11 cellular contexts compared by ENCODE assay signal in the genomic region with DNA sequence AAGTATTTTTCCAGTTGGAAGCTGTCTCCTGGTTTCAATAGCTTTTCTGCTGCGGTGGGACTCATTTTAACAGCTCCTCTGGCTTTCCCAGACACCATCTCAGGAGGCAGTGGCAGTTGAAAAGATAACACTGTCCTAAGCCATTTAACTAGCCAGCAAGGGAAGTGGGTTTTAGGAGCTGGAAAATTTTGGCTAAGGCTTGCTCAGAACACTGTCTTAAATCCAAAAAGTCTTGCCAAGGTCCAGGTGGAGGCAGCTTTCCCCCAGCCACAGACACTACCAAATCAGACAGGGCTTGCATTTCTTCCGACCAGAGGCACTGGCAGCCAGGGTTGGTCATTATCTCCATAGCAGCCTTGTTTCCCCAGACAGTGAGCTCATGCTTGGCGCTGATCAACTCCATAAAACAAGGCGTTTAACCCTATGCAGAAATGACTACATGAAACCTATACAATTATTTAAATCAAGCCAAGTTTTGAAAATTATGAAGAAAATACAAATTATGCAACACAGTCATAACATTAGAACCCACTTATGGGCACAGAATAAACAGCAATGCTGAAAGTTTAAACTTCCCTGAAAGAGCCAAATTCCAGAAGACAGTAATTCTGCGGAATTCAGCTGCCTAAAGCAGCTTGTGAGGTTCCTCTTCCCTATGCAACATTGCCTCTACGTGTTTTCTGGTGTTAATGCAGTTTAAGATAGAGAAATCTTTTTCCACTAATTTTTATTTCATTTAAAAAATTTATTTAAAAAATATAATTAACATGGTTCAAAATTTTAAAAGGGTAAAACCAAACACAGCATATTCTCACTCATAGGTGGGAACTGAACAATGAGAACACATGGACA. TPM values are rescaled to one million over a fixed set of nuclear protein-coding genes. Genes with fewer than 3 reads are reported as not detected.
DNase-seq lines count a peak whose midpoint lies in the region; ATAC-seq and TF ChIP-seq lines count a peak whose summit lies in the region.
"Had no signal": no experiment of that assay in that cellular context is flagged by ENCODE, and none has a peak within 500 bp of the region (broad histone marks: within the 10 kb centered on the region; RNA-seq: fewer than 3 reads in every experiment).

No MANE protein-coding gene starts in this region.

- no TSS peak for BruUV-seq in mammary epithelial cell (replicated peaks; lab: Mats Ljungman, UMichigan)

- H3K4me1 Mint-ChIP-seq in T-helper 2 cell treated with Interferon-gamma antibody and Interleukin-4, amounts not matched to agents 5 μg/mL and 100 μg/mL, for 36 hours (ENCODE audit: low read depth) = peaks cover 9% of the 10 kb centered on the region

- intact Hi-C loops in right cardiac atrium (cut with DNase I) = loop anchor here in 1 of 4 donors (10.0 kb wide), 1 partner anchor 106 kb away; no protein-coding TSS in a partner anchor
- intact Hi-C loops in sciatic nerve (cut with DNase I) = no loop called here
- intact Hi-C loops in mammary epithelial cell (cut with micrococcal nuclease) = no loop called here

- no peaks in the 10 kb centered on the region for H3K79me2 ChIP-seq in mammary epithelial cell (ENCODE audit: insufficient read depth, low read length)

- no peaks in the 10 kb centered on the region for H3K27me3 ChIP-seq in brain microvascular endothelial cell (replicated peaks)
- H3K27me3 ChIP-seq in right cardiac atrium (ENCODE audit: control insufficient read depth, insufficient read depth) = no peaks in the 10 kb centered on the region
- H3K27me3 ChIP-seq in mammary epithelial cell (ENCODE audit: insufficient read depth, low read length) = no peaks in the 10 kb centered on the region

- H2AFZ ChIP-seq in mammary epithelial cell (ENCODE audit: low read depth, low read length) = no peak overlapping the region

- H3K9me3 ChIP-seq in right cardiac atrium (ENCODE audit: control insufficient read depth, low read length) (no peaks in the 10 kb centered on the region), mammary epithelial cell (replicated peaks; ENCODE audit: insufficient read depth, low read length) (no peaks in the 10 kb centered on the region)

- H3K4me2 ChIP-seq in mammary epithelial cell (ENCODE audit: insufficient read depth, low read depth, low read length) = no peak overlapping the region

- dilution Hi-C loops in mammary epithelial cell (cut with HindIII; ENCODE audit: low sequenced_read_pairs) = no loop called here

- H3K4me3 ChIP-seq in brain microvascular endothelial cell (ENCODE audit: low read depth, low read length) (no peak overlapping the region), right cardiac atrium (ENCODE audit: low read length) (no peak overlapping the region), mammary epithelial cell (replicated peaks in 1 of 3; ENCODE audit: insufficient read depth in 1 of 3, low read depth in 2 of 3, low read length in 3 of 3) (no peak overlapping the region)

- H3K36me3 ChIP-seq in brain microvascular endothelial cell (replicated peaks) (no peaks in the 10 kb centered on the region), mammary epithelial cell (ENCODE audit: insufficient read depth, low read length) (no peaks in the 10 kb centered on the region)

- no peaks in the 10 kb centered on the region for H4K20me1 ChIP-seq in mammary epithelial cell (ENCODE audit: insufficient read depth, low read length)

- no peak overlapping the region for H3K4me3 Mint-ChIP-seq in T-helper 2 cell treated with Interferon-gamma antibody and Interleukin-4, amounts not matched to agents 5 μg/mL and 100 μg/mL, for 36 hours
- H3K4me3 Mint-ChIP-seq: activated CD8-positive, alpha-beta memory T cell treated with anti-CD3 and anti-CD28 coated beads, Interleukin-2, amount 10 ng/mL, durations not matched to agents 7 days and 5 days had no signal

- H3K27ac ChIP-seq in brain microvascular endothelial cell = peak overlapping the region; percentile 31
- peak overlapping the region; percentile 92 for H3K27ac ChIP-seq in right cardiac atrium (ENCODE audit: low read length)
- no peak overlapping the region for H3K27ac ChIP-seq in mammary epithelial cell (ENCODE audit: insufficient read depth, low read depth, low read length)

- H3K4me1 ChIP-seq in right cardiac atrium (ENCODE audit: control insufficient read depth, insufficient read depth, low read length) (no peaks in the 10 kb centered on the region), mammary epithelial cell (ENCODE audit: insufficient read depth, low read length) (no peaks in the 10 kb centered on the region)

- CTCF ChIA-PET in mammary epithelial cell (lab: Charles Lee; ENCODE audit: low non-redundant PET) = no interaction called here

- no peak overlapping the region for H3K27ac Mint-ChIP-seq in T-helper 2 cell treated with Interferon-gamma antibody and Interleukin-4, amounts not matched to agents 5 μg/mL and 100 μg/mL, for 36 hours
- H3K27ac Mint-ChIP-seq: activated CD8-positive, alpha-beta memory T cell treated with anti-CD3 and anti-CD28 coated beads, Interleukin-2, amount 10 ng/mL, durations not matched to agents 7 days and 5 days had no signal

- in situ Hi-C loops in brain microvascular endothelial cell (cut with HindIII; ENCODE audit: low pct_ligation_motif_present, low sequenced_read_pairs) = no loop called here
- in situ Hi-C loops in mammary epithelial cell (cut with MboI; ENCODE audit: low sequenced_read_pairs in 2 of 2) = no loop called here

- no peak for TF ChIP-seq CTCF in brain microvascular endothelial cell (IDR thresholded peaks at IDR 0.05; ENCODE audit: low read depth, low read length, missing control alignments)
- TF ChIP-seq CTCF in GM10266 (IDR thresholded peaks at IDR 0.05; ENCODE audit: control insufficient read depth, insufficient read depth, low read depth, missing control alignments) = no peak
- no peak for TF ChIP-seq CTCF in mammary epithelial cell (conservative IDR thresholded peaks at IDR 0.05 in 1 of 2, IDR thresholded peaks at IDR 0.05 in 1 of 2; ENCODE audit: extremely low read depth in 1 of 2, insufficient read depth in 1 of 2, low read depth in 1 of 2, low read length in 2 of 2)

- DNase-seq in GM03348 (ENCODE audit: low spot score) (peak; percentile 80), brain microvascular endothelial cell (peak; percentile 68), right cardiac atrium (peak; percentile 80 to 89 (median 83)), sciatic nerve (ENCODE audit: low spot score) (peak; percentile 65), cerebellum (ENCODE audit: low spot score) (no peak), GM10266 (ENCODE audit: extremely low spot score) (no peak), mammary epithelial cell (no peak)
- no peak for DNase-seq in T-helper 2 cell treated with Interferon-gamma antibody and Interleukin-4, amounts not matched to agents 5 μg/mL and 100 μg/mL, for 36 hours (ENCODE audit: low spot score)
- DNase-seq: activated CD8-positive, alpha-beta memory T cell treated with anti-CD3 and anti-CD28 coated beads, Interleukin-2, amount 10 ng/mL, durations not matched to agents 7 days and 5 days; Karpas-422 had no signal

- no peak overlapping the region for H3K9ac ChIP-seq in mammary epithelial cell (ENCODE audit: insufficient read depth, low read length)

- ATAC-seq in right cardiac atrium = peak; percentile 91 to 94
- ATAC-seq in sciatic nerve = peak; percentile 96
- ATAC-seq: activated CD8-positive, alpha-beta memory T cell treated with anti-CD3 and anti-CD28 coated beads, Interleukin-2, amount 10 ng/mL, durations not matched to agents 7 days and 5 days; Panc1 had no signal

- no peaks in the 10 kb centered on the region for H3K9me3 Mint-ChIP-seq in T-helper 2 cell treated with Interferon-gamma antibody and Interleukin-4, amounts not matched to agents 5 μg/mL and 100 μg/mL, for 36 hours

- 16% methylated on average over 6 of the region's 6 CpGs for WGBS in right cardiac atrium
- WGBS in mammary epithelial cell (ENCODE audit: low coverage, missing lambda C conversion rate) = 46% methylated on average over 5 of the region's 6 CpGs

- H3K27me3 Mint-ChIP-seq in T-helper 2 cell treated with Interferon-gamma antibody and Interleukin-4, amounts not matched to agents 5 μg/mL and 100 μg/mL, for 36 hours (ENCODE audit: low read depth) = no peaks in the 10 kb centered on the region
- H3K27me3 Mint-ChIP-seq: activated CD8-positive, alpha-beta memory T cell treated with anti-CD3 and anti-CD28 coated beads, Interleukin-2, amount 10 ng/mL, durations not matched to agents 7 days and 5 days had no signal

- H3K36me3 Mint-ChIP-seq in T-helper 2 cell treated with Interferon-gamma antibody and Interleukin-4, amounts not matched to agents 5 μg/mL and 100 μg/mL, for 36 hours (ENCODE audit: low read depth) = peaks cover 3% of the 10 kb centered on the region

RNA-seq across cellular contexts. Expression of a gene that starts 25.0 kb away (rescaled TPM):
- total RNA-seq in right cardiac atrium (100 to 1,000 TPM; 197 to 245 (median 219) TPM), sciatic nerve (143 TPM), cerebellum (62.2 TPM), mammary epithelial cell (10 to 100 TPM; 41.2 to 63.2 TPM)
- polyA plus RNA-seq in right cardiac atrium (262 TPM), mammary epithelial cell (76.8 TPM)
- 49.6 TPM for polyA minus RNA-seq in mammary epithelial cell

RNA-seq across cellular contexts. Expression of a gene that starts 31.9 kb away (rescaled TPM):
- total RNA-seq in right cardiac atrium (10 to 100 TPM; 17.8 to 27.2 (median 22.4) TPM), sciatic nerve (35.5 TPM), cerebellum (67.4 TPM), mammary epithelial cell (10 to 100 TPM; 62.0 to 86.5 TPM)
- polyA plus RNA-seq in right cardiac atrium (8.4 TPM), mammary epithelial cell (36.3 TPM)
- 23.8 TPM for polyA minus RNA-seq in mammary epithelial cell

RNA-seq across cellular contexts. Expression of a gene that starts 35.2 kb away (rescaled TPM):
- total RNA-seq in right cardiac atrium (1 to 10 TPM; 6.3 to 7.8 (median 6.8) TPM), sciatic nerve (13.7 TPM), cerebellum (21.2 TPM), mammary epithelial cell (10 to 100 TPM; 13.8 to 21.2 TPM)
- polyA plus RNA-seq in right cardiac atrium (3.8 TPM), mammary epithelial cell (27.8 TPM)
- 23.9 TPM for polyA minus RNA-seq in mammary epithelial cell

RNA-seq across cellular contexts. Expression of a gene that starts 55.3 kb away (rescaled TPM):
- total RNA-seq in right cardiac atrium (under 1 TPM; 0.14 to 0.45 (median 0.16) TPM), sciatic nerve (0.27 TPM), cerebellum (0.45 TPM), mammary epithelial cell (under 1 TPM; 0.17 to 0.24 TPM)
- polyA plus RNA-seq in right cardiac atrium (0.11 TPM), mammary epithelial cell (0.01 TPM)
- not detected for polyA minus RNA-seq in mammary epithelial cell

RNA-seq across cellular contexts. Expression of a gene that starts 56.2 kb away (rescaled TPM):
- 100 to 1,000 TPM; 101 to 122 (median 110) TPM for total RNA-seq in right cardiac atrium
- polyA plus RNA-seq in right cardiac atrium = 92.2 TPM
- 61.1 TPM for total RNA-seq in sciatic nerve
- 67.9 TPM for total RNA-seq in cerebellum
- 100 to 1,000 TPM; 114 to 162 TPM for total RNA-seq in mammary epithelial cell
- polyA plus RNA-seq in mammary epithelial cell = 165 TPM
- polyA minus RNA-seq in mammary epithelial cell = 178 TPM

Comparison
In these comparisons a context has a peak if more than half of its experiments do, and no peak if none do; other contexts are left out.
1. DNase-seq: peak in GM03348 (single experiment), brain microvascular endothelial cell (single experiment), right cardiac atrium (3 of 3) and sciatic nerve (single experiment); none in cerebellum (single experiment), T-helper 2 cell treated with Interferon-gamma antibody and Interleukin-4, amounts not matched to agents 5 μg/mL and 100 μg/mL, for 36 hours (single experiment), GM10266 (single experiment) and mammary epithelial cell (single experiment).